ENCODE assay signal across 19 cellular contexts in the genomic region with DNA sequence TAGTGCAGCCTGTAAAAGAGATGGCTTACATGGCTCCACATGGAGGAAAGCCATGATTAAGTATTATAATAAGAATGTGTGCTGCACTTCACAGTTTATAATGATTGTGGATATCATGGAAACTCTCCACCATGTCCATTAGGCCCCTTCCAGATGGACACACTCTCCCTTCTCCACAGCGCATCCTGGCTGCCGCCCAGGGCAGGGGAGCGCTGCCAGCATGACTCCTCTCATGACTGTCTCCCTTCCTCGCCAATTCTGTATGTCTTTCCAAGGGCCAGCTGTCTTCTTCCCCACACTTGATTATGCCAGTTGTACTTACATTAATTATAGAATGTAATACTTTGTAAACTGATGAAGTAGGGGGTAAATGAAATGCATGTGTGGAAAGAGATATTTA.
DNase-seq lines count a peak whose midpoint lies in the region; ATAC-seq and TF ChIP-seq lines count a peak whose summit lies in the region.
"Had no signal": no experiment of that assay in that cellular context is flagged by ENCODE, and none has a peak within 500 bp of the region (broad histone marks: within the 10 kb centered on the region; RNA-seq: fewer than 3 reads in every experiment).

No MANE protein-coding gene starts in this region.

- no peak overlapping the region for H3K4me3 ChIP-seq in SK-N-MC
- H3K4me3 ChIP-seq: breast epithelium, ovary, SJCRH30 had no signal

- CTCF ChIA-PET in WTC11 (lab: Charles Lee) = no interaction called here

- peak overlapping the region; percentile 96 for H3K27ac ChIP-seq in SK-N-MC
- H3K27ac ChIP-seq: ovary, SJCRH30 had no signal

- H3K36me3 Mint-ChIP-seq in WTC11 = no peaks in the 10 kb centered on the region
- H3K36me3 Mint-ChIP-seq: activated naive CD8-positive, alpha-beta T cell treated with anti-CD3 and anti-CD28 coated beads, Interleukin-2, amount 10 ng/mL, durations not matched to agents 7 days and 5 days had no signal

- no peak overlapping the region for H3K4me3 Mint-ChIP-seq in WTC11
- H3K4me3 Mint-ChIP-seq: activated naive CD8-positive, alpha-beta T cell treated with anti-CD3 and anti-CD28 coated beads, Interleukin-2, amount 10 ng/mL, durations not matched to agents 7 days and 5 days; activated T-cell treated with anti-CD3 and anti-CD28 coated beads, Interleukin-2, amount 50 U/mL, for 72 hours had no signal

- no peaks in the 10 kb centered on the region for H3K36me3 ChIP-seq in SK-N-MC (ENCODE audit: insufficient read depth, low read length)
- H3K36me3 ChIP-seq: breast epithelium, ovary, SJCRH30 had no signal

- no peak for ATAC-seq in WTC11
- ATAC-seq: left lobe of liver had no signal

- H3K4me1 Mint-ChIP-seq in WTC11 = no peaks in the 10 kb centered on the region
- H3K4me1 Mint-ChIP-seq: activated naive CD8-positive, alpha-beta T cell treated with anti-CD3 and anti-CD28 coated beads, Interleukin-2, amount 10 ng/mL, durations not matched to agents 7 days and 5 days had no signal

- H3K27ac Mint-ChIP-seq in WTC11 = no peak overlapping the region
- H3K27ac Mint-ChIP-seq: activated naive CD8-positive, alpha-beta T cell treated with anti-CD3 and anti-CD28 coated beads, Interleukin-2, amount 10 ng/mL, durations not matched to agents 7 days and 5 days; activated T-cell treated with anti-CD3 and anti-CD28 coated beads, Interleukin-2, amount 50 U/mL, for 72 hours had no signal

- POLR2A ChIA-PET in WTC11 (lab: Charles Lee) = no interaction called here

- no peak for TF ChIP-seq CTCF in WTC11 (IDR thresholded peaks at IDR 0.05)

- no peaks in the 10 kb centered on the region for H3K9me3 Mint-ChIP-seq in WTC11
- H3K9me3 Mint-ChIP-seq: activated naive CD8-positive, alpha-beta T cell treated with anti-CD3 and anti-CD28 coated beads, Interleukin-2, amount 10 ng/mL, durations not matched to agents 7 days and 5 days; activated T-cell treated with anti-CD3 and anti-CD28 coated beads, Interleukin-2, amount 50 U/mL, for 72 hours had no signal

- peak; percentile 65 for DNase-seq in AG08395 (ENCODE audit: low spot score)
- DNase-seq in EH (ENCODE audit: low read depth) = peak; percentile 42
- DNase-seq in SK-N-MC (ENCODE audit: low read depth, low spot score) = no peak
- DNase-seq in fibroblast of the conjunctiva (ENCODE audit: low read depth) = peak; percentile 49
- DNase-seq in NCI-H748 treated with DMSO at 0.1 percent for 48 hours (lab: John Stamatoyannopoulos, UW) = no peak
- no peak for DNase-seq in NCI-H774 (lab: John Stamatoyannopoulos, UW)
- DNase-seq in DMS114 treated with DMSO at 0.1 percent for 48 hours (lab: John Stamatoyannopoulos, UW; ENCODE audit: unreplicated experiment) = no peak
- DNase-seq in WTC11 (ENCODE audit: low spot score) = no peak
- DNase-seq: activated CD4-positive, CD25-positive, alpha-beta regulatory T cell; activated CD8-positive, alpha-beta memory T cell treated with anti-CD3 and anti-CD28 coated beads for 24 hours; activated naive CD8-positive, alpha-beta T cell treated with anti-CD3 and anti-CD28 coated beads, Interleukin-2, amount 10 ng/mL, durations not matched to agents 7 days and 5 days; activated T-cell treated with anti-CD3 and anti-CD28 coated beads, Interleukin-2, amount 50 U/mL, for 72 hours; erythroblast; NCI-H510A; SJCRH30; stimulated activated CD4-positive, alpha-beta T cell treated with anti-CD3 and anti-CD28 coated beads, Interleukin-4, amount 100 ng/mL, for 1 hour had no signal

- no peaks in the 10 kb centered on the region for H3K27me3 Mint-ChIP-seq in WTC11 (ENCODE audit: low read depth)
- H3K27me3 Mint-ChIP-seq: activated naive CD8-positive, alpha-beta T cell treated with anti-CD3 and anti-CD28 coated beads, Interleukin-2, amount 10 ng/mL, durations not matched to agents 7 days and 5 days had no signal

- no peak overlapping the region for H3K9ac ChIP-seq in SK-N-MC (ENCODE audit: insufficient read length)

- H3K9me3 ChIP-seq in SK-N-MC (ENCODE audit: low read depth, low read length) = no peaks in the 10 kb centered on the region
- H3K9me3 ChIP-seq: breast epithelium, ovary, SJCRH30 had no signal

TF ChIP-seq in WTC11, 78 proteins besides CTCF, POLR2A, EP300 and RAD21:
- TF ChIP-seq, protein P1, sequence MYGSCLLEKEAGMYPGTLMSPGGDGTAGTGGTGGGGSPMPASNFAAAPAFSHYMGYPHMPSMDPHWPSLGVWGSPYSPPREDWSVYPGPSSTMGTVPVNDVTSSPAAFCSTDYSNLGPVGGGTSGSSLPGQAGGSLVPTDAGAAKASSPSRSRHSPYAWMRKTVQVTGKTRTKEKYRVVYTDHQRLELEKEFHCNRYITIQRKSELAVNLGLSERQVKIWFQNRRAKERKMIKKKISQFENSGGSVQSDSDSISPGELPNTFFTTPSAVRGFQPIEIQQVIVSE (CRISPR knock-in tag; IDR thresholded peaks at IDR 0.05; ENCODE audit: borderline replicate concordance) = no peak
- TF ChIP-seq IRF2 (CRISPR knock-in tag; IDR thresholded peaks at IDR 0.05; ENCODE audit: borderline replicate concordance, low read depth) (no peak), ZNF263 (CRISPR knock-in tag; IDR thresholded peaks at IDR 0.05; ENCODE audit: low read depth) (no peak), ELF4 (CRISPR knock-in tag; IDR thresholded peaks at IDR 0.05; ENCODE audit: low read depth) (no peak), GTF2I (CRISPR knock-in tag; conservative IDR thresholded peaks at IDR 0.05) (no peak), FOXK1 (CRISPR knock-in tag; IDR thresholded peaks at IDR 0.05) (no peak), ZNF121 (CRISPR knock-in tag; IDR thresholded peaks at IDR 0.05) (no peak), NR3C1 (CRISPR knock-in tag; conservative IDR thresholded peaks at IDR 0.05; ENCODE audit: low read depth) (no peak), ESRRA (CRISPR knock-in tag; IDR thresholded peaks at IDR 0.05; ENCODE audit: borderline replicate concordance) (no peak), JUN (CRISPR knock-in tag; IDR thresholded peaks at IDR 0.05) (no peak)
- TF ChIP-seq, protein P2, sequence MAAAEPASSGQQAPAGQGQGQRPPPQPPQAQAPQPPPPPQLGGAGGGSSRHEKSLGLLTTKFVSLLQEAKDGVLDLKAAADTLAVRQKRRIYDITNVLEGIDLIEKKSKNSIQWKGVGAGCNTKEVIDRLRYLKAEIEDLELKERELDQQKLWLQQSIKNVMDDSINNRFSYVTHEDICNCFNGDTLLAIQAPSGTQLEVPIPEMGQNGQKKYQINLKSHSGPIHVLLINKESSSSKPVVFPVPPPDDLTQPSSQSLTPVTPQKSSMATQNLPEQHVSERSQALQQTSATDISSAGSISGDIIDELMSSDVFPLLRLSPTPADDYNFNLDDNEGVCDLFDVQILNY (CRISPR knock-in tag; IDR thresholded peaks at IDR 0.05) = no peak
- TF ChIP-seq, protein P3, sequence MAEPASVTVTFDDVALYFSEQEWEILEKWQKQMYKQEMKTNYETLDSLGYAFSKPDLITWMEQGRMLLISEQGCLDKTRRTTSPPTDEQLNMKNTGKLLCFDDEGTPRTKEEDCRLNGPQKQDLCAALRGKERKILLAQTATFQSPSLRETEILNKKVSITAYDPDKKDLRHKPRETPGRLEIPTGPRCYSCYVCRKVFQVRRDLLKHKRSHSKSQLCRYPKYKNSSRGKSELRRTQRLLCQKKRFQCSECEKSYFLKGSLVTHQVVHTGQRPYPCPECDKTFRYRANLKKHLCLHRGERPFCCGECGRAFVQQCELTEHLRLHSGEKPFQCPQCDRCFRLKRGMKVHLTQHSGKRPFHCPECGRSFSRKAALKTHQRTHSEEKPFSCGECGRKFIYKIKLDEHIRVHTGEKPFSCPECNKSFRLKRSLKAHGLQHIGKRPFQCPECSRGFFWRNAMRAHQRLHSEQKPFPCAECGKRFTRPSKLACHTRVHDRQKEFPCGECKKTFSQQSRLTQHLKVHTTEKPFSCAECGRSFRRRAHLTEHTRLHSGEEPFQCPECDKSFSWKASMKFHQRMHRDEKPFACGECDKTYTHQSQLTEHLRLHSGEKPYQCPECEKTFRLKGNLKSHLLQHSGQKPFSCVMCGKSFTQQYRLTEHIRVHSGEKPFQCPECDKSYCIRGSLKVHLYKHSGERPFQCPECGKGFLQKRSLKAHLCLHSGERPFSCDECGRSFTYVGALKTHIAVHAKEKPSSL (CRISPR knock-in tag; conservative IDR thresholded peaks at IDR 0.05) = no peak
- TF ChIP-seq, protein P4, sequence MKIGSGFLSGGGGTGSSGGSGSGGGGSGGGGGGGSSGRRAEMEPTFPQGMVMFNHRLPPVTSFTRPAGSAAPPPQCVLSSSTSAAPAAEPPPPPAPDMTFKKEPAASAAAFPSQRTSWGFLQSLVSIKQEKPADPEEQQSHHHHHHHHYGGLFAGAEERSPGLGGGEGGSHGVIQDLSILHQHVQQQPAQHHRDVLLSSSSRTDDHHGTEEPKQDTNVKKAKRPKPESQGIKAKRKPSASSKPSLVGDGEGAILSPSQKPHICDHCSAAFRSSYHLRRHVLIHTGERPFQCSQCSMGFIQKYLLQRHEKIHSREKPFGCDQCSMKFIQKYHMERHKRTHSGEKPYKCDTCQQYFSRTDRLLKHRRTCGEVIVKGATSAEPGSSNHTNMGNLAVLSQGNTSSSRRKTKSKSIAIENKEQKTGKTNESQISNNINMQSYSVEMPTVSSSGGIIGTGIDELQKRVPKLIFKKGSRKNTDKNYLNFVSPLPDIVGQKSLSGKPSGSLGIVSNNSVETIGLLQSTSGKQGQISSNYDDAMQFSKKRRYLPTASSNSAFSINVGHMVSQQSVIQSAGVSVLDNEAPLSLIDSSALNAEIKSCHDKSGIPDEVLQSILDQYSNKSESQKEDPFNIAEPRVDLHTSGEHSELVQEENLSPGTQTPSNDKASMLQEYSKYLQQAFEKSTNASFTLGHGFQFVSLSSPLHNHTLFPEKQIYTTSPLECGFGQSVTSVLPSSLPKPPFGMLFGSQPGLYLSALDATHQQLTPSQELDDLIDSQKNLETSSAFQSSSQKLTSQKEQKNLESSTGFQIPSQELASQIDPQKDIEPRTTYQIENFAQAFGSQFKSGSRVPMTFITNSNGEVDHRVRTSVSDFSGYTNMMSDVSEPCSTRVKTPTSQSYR (CRISPR knock-in tag; IDR thresholded peaks at IDR 0.05) = no peak
- TF ChIP-seq, protein P5, sequence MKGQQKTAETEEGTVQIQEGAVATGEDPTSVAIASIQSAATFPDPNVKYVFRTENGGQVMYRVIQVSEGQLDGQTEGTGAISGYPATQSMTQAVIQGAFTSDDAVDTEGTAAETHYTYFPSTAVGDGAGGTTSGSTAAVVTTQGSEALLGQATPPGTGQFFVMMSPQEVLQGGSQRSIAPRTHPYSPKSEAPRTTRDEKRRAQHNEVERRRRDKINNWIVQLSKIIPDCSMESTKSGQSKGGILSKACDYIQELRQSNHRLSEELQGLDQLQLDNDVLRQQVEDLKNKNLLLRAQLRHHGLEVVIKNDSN (CRISPR knock-in tag; IDR thresholded peaks at IDR 0.05) = no peak
- TF ChIP-seq, protein P6, sequence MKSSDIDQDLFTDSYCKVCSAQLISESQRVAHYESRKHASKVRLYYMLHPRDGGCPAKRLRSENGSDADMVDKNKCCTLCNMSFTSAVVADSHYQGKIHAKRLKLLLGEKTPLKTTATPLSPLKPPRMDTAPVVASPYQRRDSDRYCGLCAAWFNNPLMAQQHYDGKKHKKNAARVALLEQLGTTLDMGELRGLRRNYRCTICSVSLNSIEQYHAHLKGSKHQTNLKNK (CRISPR knock-in tag; IDR thresholded peaks at IDR 0.05) = no peak
TF ChIP-seq in WTC11: peak in this region for 0.

Comparison
In these comparisons a context has a peak if more than half of its experiments do, and no peak if none do; other contexts are left out.
1. DNase-seq: peak in AG08395 (single experiment), EH (single experiment) and fibroblast of the conjunctiva (single experiment); none in SK-N-MC (single experiment), NCI-H748 treated with DMSO at 0.1 percent for 48 hours (single experiment), NCI-H774 (single experiment), DMS114 treated with DMSO at 0.1 percent for 48 hours (single experiment) and WTC11 (single experiment).